Comparison of ENCODE assay signal across 10 cellular contexts in the genomic region with DNA sequence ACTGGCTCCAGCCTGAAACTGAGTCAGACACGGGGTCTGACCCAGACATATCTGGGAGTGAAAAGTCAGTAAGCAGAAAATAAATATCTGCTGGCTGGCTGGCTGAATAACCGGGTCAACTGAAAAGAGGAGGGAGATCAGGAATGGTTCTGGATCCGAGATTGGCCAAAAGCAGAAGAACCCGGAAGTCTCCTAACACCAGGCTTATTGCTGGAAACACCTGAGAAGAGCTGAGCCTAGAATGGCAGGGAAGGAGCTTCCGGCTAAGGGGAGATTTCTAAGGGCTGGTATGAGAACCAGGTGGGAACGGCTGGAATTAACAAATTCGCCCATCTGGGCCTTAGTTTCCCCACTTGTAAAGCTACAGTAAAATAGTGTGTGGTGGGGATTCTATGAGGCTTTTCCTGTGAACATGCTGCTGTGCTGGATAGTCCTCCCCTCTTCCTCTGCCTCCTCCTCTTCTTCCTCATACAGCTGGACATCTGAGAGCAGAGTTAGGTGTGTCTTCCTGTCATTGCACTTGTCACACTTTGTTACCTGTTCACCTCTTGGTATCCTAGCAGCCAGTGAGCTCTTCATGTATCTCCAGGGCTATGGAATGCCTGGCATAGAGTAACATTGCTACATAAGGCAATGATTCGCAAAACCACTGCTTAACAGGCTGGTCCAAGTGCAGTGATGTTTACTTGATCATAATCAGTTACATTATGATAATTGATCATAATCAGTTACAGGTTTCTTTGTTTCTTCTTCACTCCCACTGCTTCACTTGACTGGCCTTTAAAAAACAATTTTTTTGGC. TPM values are rescaled to one million over a fixed set of nuclear protein-coding genes. Genes with fewer than 3 reads are reported as not detected.
DNase-seq lines count a peak whose midpoint lies in the region; ATAC-seq and TF ChIP-seq lines count a peak whose summit lies in the region.
"Had no signal": no experiment of that assay in that cellular context is flagged by ENCODE, and none has a peak within 500 bp of the region (broad histone marks: within the 10 kb centered on the region; RNA-seq: fewer than 3 reads in every experiment).

No MANE protein-coding gene starts in this region.

- H3K27me3 Mint-ChIP-seq in activated T-cell treated with anti-CD3 and anti-CD28 coated beads, Interleukin-2, amount 50 U/mL, for 4 hours (ENCODE audit: low read depth): peaks cover 45% of the 10 kb centered on the region

- peaks cover 21% of the 10 kb centered on the region for H3K36me3 ChIP-seq in NT2/D1 (ENCODE audit: insufficient read depth, insufficient read length, low read length)

- peak overlapping the region; percentile 13 for H3K4me3 Mint-ChIP-seq in activated T-cell treated with anti-CD3 and anti-CD28 coated beads, Interleukin-2, amount 50 U/mL, for 4 hours

- peak overlapping the region; percentile 51 for H3K9ac ChIP-seq in NT2/D1 (ENCODE audit: insufficient read length, low read depth)

- no peaks in the 10 kb centered on the region for H3K9me3 Mint-ChIP-seq in activated T-cell treated with anti-CD3 and anti-CD28 coated beads, Interleukin-2, amount 50 U/mL, for 4 hours

- peaks cover 25% of the 10 kb centered on the region for H3K4me1 ChIP-seq in NT2/D1 (ENCODE audit: insufficient read depth, insufficient read length)

- peak overlapping the region; percentile 13 for H3K4me3 ChIP-seq in NT2/D1 (ENCODE audit: insufficient read length, low read depth)
- no peak overlapping the region for H3K4me3 ChIP-seq in epithelial cell of esophagus (ENCODE audit: low read length)

- H3K9me3 ChIP-seq in NT2/D1 (ENCODE audit: insufficient read depth, low read length): no peaks in the 10 kb centered on the region
- H3K9me3 ChIP-seq: right atrium auricular region had no signal

- ATAC-seq in activated T-cell treated with anti-CD3 and anti-CD28 coated beads, Interleukin-2, amount 50 U/mL, for 4 hours: no peak
- no peak for ATAC-seq in HG03521 (IDR thresholded peaks at IDR 0.05; ENCODE audit: unreplicated experiment)

- peaks cover 27% of the 10 kb centered on the region for H3K36me3 Mint-ChIP-seq in activated T-cell treated with anti-CD3 and anti-CD28 coated beads, Interleukin-2, amount 50 U/mL, for 4 hours (ENCODE audit: insufficient read depth)

- H3K4me1 Mint-ChIP-seq in activated T-cell treated with anti-CD3 and anti-CD28 coated beads, Interleukin-2, amount 50 U/mL, for 4 hours (ENCODE audit: low read depth): peaks cover 54% of the 10 kb centered on the region

- TF ChIP-seq CTCF in epithelial cell of esophagus (IDR thresholded peaks at IDR 0.05; ENCODE audit: insufficient read depth, low read depth, low read length, missing control alignments): no peak

- DNase-seq in activated T-cell treated with anti-CD3 and anti-CD28 coated beads, Interleukin-2, amount 50 U/mL, for 4 hours: no peak
- DNase-seq in activated T-cell treated with anti-CD3 and anti-CD28 coated beads for 4 hours (no peak), NT2/D1 (ENCODE audit: low read depth, low spot score) (no peak), epithelial cell of esophagus (ENCODE audit: low read depth) (peak; percentile 67), renal cortical epithelial cell (ENCODE audit: low read depth) (peak; percentile 42), KG1 (lab: John Stamatoyannopoulos, UW) (no peak), activated gamma-delta T cell (lab: John Stamatoyannopoulos, UW) (no peak)
- DNase-seq: AML-193 had no signal

- H3K27me3 ChIP-seq in NT2/D1 (ENCODE audit: insufficient read depth, insufficient read length): peaks cover 53% of the 10 kb centered on the region

RNA-seq across cellular contexts. Expression of a gene that starts 2.0 kb away (rescaled TPM):
- 100 to 1,000 TPM; 373 to 414 (median 383) TPM for total RNA-seq in activated T-cell treated with anti-CD3 and anti-CD28 coated beads, Interleukin-2, amount 50 U/mL, for 4 hours
- 146 and 208 TPM in 2 replicates for total RNA-seq in renal cortical epithelial cell

RNA-seq across cellular contexts. Expression of a gene that starts 10.9 kb away (rescaled TPM):
- under 1 TPM in 2 of 3 donors, not detected in 1; 0.20 to 0.24 TPM for total RNA-seq in activated T-cell treated with anti-CD3 and anti-CD28 coated beads, Interleukin-2, amount 50 U/mL, for 4 hours
- total RNA-seq in renal cortical epithelial cell: 0.40 TPM in 1 of 2 replicates, not detected in the other

RNA-seq across cellular contexts. Expression of a gene that starts 23.5 kb away (rescaled TPM):
- total RNA-seq in activated T-cell treated with anti-CD3 and anti-CD28 coated beads, Interleukin-2, amount 50 U/mL, for 4 hours: 1 to 10 TPM; 1.4 to 2.2 (median 1.7) TPM
- 1.2 TPM in 1 of 2 replicates, not detected in the other for total RNA-seq in renal cortical epithelial cell

Comparison
In these comparisons a context has a peak if more than half of its experiments do, and no peak if none do; other contexts are left out.
1. DNase-seq: peak in epithelial cell of esophagus (single experiment) and renal cortical epithelial cell (single experiment); none in activated T-cell treated with anti-CD3 and anti-CD28 coated beads, Interleukin-2, amount 50 U/mL, for 4 hours (single experiment), activated T-cell treated with anti-CD3 and anti-CD28 coated beads for 4 hours (single experiment), NT2/D1 (single experiment), KG1 (single experiment) and activated gamma-delta T cell (single experiment).